In genomic region chr9:6114424-6114823, GRCh38 we compare ENCODE assay signal across 26 cellular contexts.
DNase-seq lines count a peak whose midpoint lies in the region; ATAC-seq, FAIRE-seq and TF ChIP-seq lines count a peak whose summit lies in the region.
"Had no signal": no experiment of that assay in that cellular context is flagged by ENCODE, and none has a peak within 500 bp of the region (broad histone marks: within the 10 kb centered on the region; RNA-seq: fewer than 3 reads in every experiment).

No MANE protein-coding gene starts in this region.

- H3K56ac ChIP-seq in H1 (replicated peaks; ENCODE audit: insufficient read length, low read depth, low read length) = no peak overlapping the region

- no peak overlapping the region for H4K5ac ChIP-seq in H1 (ENCODE audit: insufficient read length, low read depth, low read length)

- TF ChIP-seq CTCF in chondrocyte (IDR thresholded peaks at IDR 0.05) (no peak), H1 (IDR thresholded peaks at IDR 0.05; ENCODE audit: control extremely low read depth in 1 of 3, insufficient read depth in 1 of 3, low read depth in 1 of 3, low read length in 3 of 3) (no peak)

- H3K18ac ChIP-seq in H1 (ENCODE audit: extremely low read depth, low read length) (no peak overlapping the region), neuronal stem cell (ENCODE audit: low read length) (peak overlapping the region; percentile 36)

- H3K27ac ChIP-seq in H1 (ENCODE audit: low read depth, low read length) (no peak overlapping the region), neuronal stem cell (replicated peaks; ENCODE audit: low read length) (no peak overlapping the region)
- H3K27ac ChIP-seq: BLaER1 had no signal

- H4K91ac ChIP-seq in H1 (replicated peaks; ENCODE audit: insufficient read length, low read length) (peak overlapping the region; percentile 71), neuronal stem cell (ENCODE audit: low read depth, low read length, poor library complexity) (peak overlapping the region; percentile 1)

- no peak overlapping the region for H3K4me3 ChIP-seq in H1 (ENCODE audit: extremely low read depth in 1 of 4, insufficient read depth in 2 of 4, low read depth in 3 of 4, low read length in 4 of 4)
- H3K4me3 ChIP-seq in neuronal stem cell (ENCODE audit: low read length in 2 of 2) = no peak overlapping the region
- H3K4me3 ChIP-seq: BLaER1 had no signal

- H2BK20ac ChIP-seq in H1 (ENCODE audit: low read length) = no peak overlapping the region

- POLR2A ChIA-PET in H1 (lab: Charles Lee; ENCODE audit: partially characterized antibody) = no interaction called here

- no peak for TF ChIP-seq RAD21 in H1 (IDR thresholded peaks at IDR 0.05 in 1 of 2, conservative IDR thresholded peaks at IDR 0.05 in 1 of 2; ENCODE audit: low read depth in 2 of 2, low read length in 2 of 2)

- no peak overlapping the region for H2BK120ac ChIP-seq in H1 (replicated peaks; ENCODE audit: low read depth, low read length)
- no peak overlapping the region for H2BK120ac ChIP-seq in neuronal stem cell (ENCODE audit: low read depth, low read length)

- no peaks in the 10 kb centered on the region for H4K20me1 ChIP-seq in H1 (replicated peaks in 1 of 2; ENCODE audit: control insufficient read depth in 1 of 2, insufficient read depth in 2 of 2, low read length in 2 of 2)
- H4K20me1 ChIP-seq: BLaER1 had no signal

- H3K23me2 ChIP-seq in H1 (ENCODE audit: low read depth, low read length) = no peaks in the 10 kb centered on the region

- H3K79me1 ChIP-seq in H1 (ENCODE audit: low read depth, low read length) = no peaks in the 10 kb centered on the region
- H3K79me1 ChIP-seq in neuronal stem cell (ENCODE audit: low read depth, low read length) = no peaks in the 10 kb centered on the region

- H3K4me1 ChIP-seq in H1 (replicated peaks in 1 of 4; ENCODE audit: control insufficient read depth in 3 of 4, insufficient read depth in 4 of 4, low read length in 3 of 4) (no peaks in the 10 kb centered on the region), neuronal stem cell (ENCODE audit: control insufficient read depth in 2 of 2, insufficient read depth in 1 of 2, low read depth in 1 of 2, low read length in 2 of 2) (no peaks in the 10 kb centered on the region)
- H3K4me1 ChIP-seq: BE2C, BLaER1 had no signal

- peaks cover 7% of the 10 kb centered on the region for H3K27me3 Mint-ChIP-seq in chondrocyte (ENCODE audit: low read depth)
- peaks cover 12% of the 10 kb centered on the region for H3K27me3 Mint-ChIP-seq in stimulated activated memory B cell treated with anti-CD40 and anti-IgM and Interleukin-4, amounts not matched to agents 10 μg/mL and 1 μg/mL and 100 μg/mL, for 72 hours

- H3K27ac Mint-ChIP-seq in chondrocyte (ENCODE audit: unreplicated experiment) = no peak overlapping the region
- no peak overlapping the region for H3K27ac Mint-ChIP-seq in stimulated activated memory B cell treated with anti-CD40 and anti-IgM and Interleukin-4, amounts not matched to agents 10 μg/mL and 1 μg/mL and 100 μg/mL, for 72 hours
- H3K27ac Mint-ChIP-seq: CD14-positive monocyte; CD4-positive, alpha-beta memory T cell; CD4-positive, CD25-positive, alpha-beta regulatory T cell; CD8-positive, alpha-beta memory T cell had no signal

- H4K8ac ChIP-seq in H1 (ENCODE audit: extremely low read depth, insufficient read depth, low read length) = no peak overlapping the region
- no peak overlapping the region for H4K8ac ChIP-seq in neuronal stem cell (ENCODE audit: low read depth, low read length)

- H2BK5ac ChIP-seq in H1 (ENCODE audit: low read depth, low read length) (no peak overlapping the region), neuronal stem cell (ENCODE audit: low read length) (no peak overlapping the region)

- CTCF ChIA-PET in H1 (lab: Charles Lee; ENCODE audit: partially characterized antibody) = interaction anchor here (0.9 to 1.4 kb wide), 4 partner anchors 8 to 193 kb away, joined by 3 to 5 read pairs (median 3); no protein-coding TSS in a partner anchor

- no peaks in the 10 kb centered on the region for H3K79me2 ChIP-seq in H1 (ENCODE audit: control insufficient read depth in 1 of 2, insufficient read depth in 2 of 2, low read length in 2 of 2)

- H3K36me3 Mint-ChIP-seq in chondrocyte (ENCODE audit: low read depth) = no peaks in the 10 kb centered on the region
- H3K36me3 Mint-ChIP-seq in stimulated activated memory B cell treated with anti-CD40 and anti-IgM and Interleukin-4, amounts not matched to agents 10 μg/mL and 1 μg/mL and 100 μg/mL, for 72 hours = no peaks in the 10 kb centered on the region
- H3K36me3 Mint-ChIP-seq: CD14-positive monocyte; CD4-positive, alpha-beta memory T cell; CD4-positive, CD25-positive, alpha-beta regulatory T cell; CD8-positive, alpha-beta memory T cell had no signal

- H2BK12ac ChIP-seq in H1 (ENCODE audit: low read depth, low read length) (no peak overlapping the region), neuronal stem cell (ENCODE audit: low read length) (no peak overlapping the region)

- H3K36me3 ChIP-seq in H1 (ENCODE audit: control insufficient read depth in 2 of 4, insufficient read depth in 4 of 4, low read length in 3 of 4) (no peaks in the 10 kb centered on the region), neuronal stem cell (replicated peaks in 1 of 2; ENCODE audit: control insufficient read depth in 2 of 2, insufficient read depth in 2 of 2, low read length in 2 of 2) (no peaks in the 10 kb centered on the region)
- H3K36me3 ChIP-seq: BE2C, BLaER1 had no signal

- no peak for TF ChIP-seq POLR2A in H1 (IDR thresholded peaks at IDR 0.05; ENCODE audit: control extremely low read depth in 1 of 2, low read depth in 2 of 2, low read length in 2 of 2)

- H2AFZ ChIP-seq in H1 (ENCODE audit: low read length) (no peak overlapping the region), neuronal stem cell (ENCODE audit: low read length) (no peak overlapping the region)

- H3K4me2 ChIP-seq in H1 (ENCODE audit: insufficient read depth in 1 of 2, low read depth in 2 of 2, low read length in 2 of 2) = no peak overlapping the region
- H3K4me2 ChIP-seq in neuronal stem cell (ENCODE audit: insufficient read depth, low read length, poor library complexity, severe bottlenecking) = no peak overlapping the region
- H3K4me2 ChIP-seq: BLaER1 had no signal

- 84% methylated on average over 4 of the region's 6 CpGs; no CpG with 5 or more reads in 1 of the 2 experiments for WGBS in H1 (ENCODE audit: extremely low coverage in 1 of 2, insufficient coverage in 1 of 2, insufficient read length in 1 of 2, insufficient replicate concordance in 2 of 2, low coverage in 1 of 2, low lambda C conversion rate in 2 of 2, missing lambda C conversion rate in 1 of 2), 2 experiments
- no CpG with 5 or more reads among the region's 6 CpGs for WGBS in neuronal stem cell (ENCODE audit: extremely low coverage in 2 of 2, insufficient read length in 2 of 2, insufficient replicate concordance in 1 of 2), 2 donors

- H3K9me3 ChIP-seq in H1 (ENCODE audit: insufficient read depth in 2 of 2, low read depth in 1 of 2, low read length in 1 of 2) (peaks cover 10 to 15% of the 10 kb centered on the region in 2 experiments; a peak in 1 of 4 replicates), neuronal stem cell (replicated peaks in 1 of 2; ENCODE audit: control insufficient read depth in 2 of 2, insufficient read depth in 1 of 2, low read depth in 1 of 2, low read length in 2 of 2) (peaks cover 0 to 2% of the 10 kb centered on the region in 2 donors)
- H3K9me3 ChIP-seq: BE2C had no signal

- H3K23ac ChIP-seq in H1 (ENCODE audit: insufficient read length) = no peak overlapping the region
- peak overlapping the region; percentile 6 for H3K23ac ChIP-seq in neuronal stem cell (ENCODE audit: low read depth, low read length, poor library complexity)

- no peaks in the 10 kb centered on the region for H3K4me1 Mint-ChIP-seq in chondrocyte (ENCODE audit: low read depth)
- H3K4me1 Mint-ChIP-seq in stimulated activated memory B cell treated with anti-CD40 and anti-IgM and Interleukin-4, amounts not matched to agents 10 μg/mL and 1 μg/mL and 100 μg/mL, for 72 hours = no peaks in the 10 kb centered on the region
- H3K4me1 Mint-ChIP-seq: CD14-positive monocyte had no signal

- H2AK5ac ChIP-seq in H1 (ENCODE audit: low read depth, low read length) = no peak overlapping the region
- no peak overlapping the region for H2AK5ac ChIP-seq in neuronal stem cell (ENCODE audit: low read depth, low read length)

- H3K14ac ChIP-seq in H1 (ENCODE audit: insufficient read length) (no peak overlapping the region), neuronal stem cell (ENCODE audit: low read length) (no peak overlapping the region)

- no peak overlapping the region for H3K4me3 Mint-ChIP-seq in chondrocyte (ENCODE audit: unreplicated experiment)
- H3K4me3 Mint-ChIP-seq in stimulated activated memory B cell treated with anti-CD40 and anti-IgM and Interleukin-4, amounts not matched to agents 10 μg/mL and 1 μg/mL and 100 μg/mL, for 72 hours = no peak overlapping the region
- H3K4me3 Mint-ChIP-seq: CD14-positive monocyte; CD4-positive, alpha-beta memory T cell; CD4-positive, CD25-positive, alpha-beta regulatory T cell; CD8-positive, alpha-beta memory T cell had no signal

- no peak for FAIRE-seq in H1 (lab: Jason Lieb, UNC)
- FAIRE-seq: A204.1, G401.6, GM12891, GM19239 had no signal

- peak; percentile 20 for ATAC-seq in stimulated activated memory B cell treated with anti-CD40 and anti-IgM and Interleukin-4, amounts not matched to agents 10 μg/mL and 1 μg/mL and 100 μg/mL, for 72 hours
- ATAC-seq in HG03571 (IDR thresholded peaks at IDR 0.05; ENCODE audit: unreplicated experiment) = no peak
- no peak for ATAC-seq in HG03039 (IDR thresholded peaks at IDR 0.05; ENCODE audit: unreplicated experiment)

- H3K9me3 Mint-ChIP-seq in chondrocyte (ENCODE audit: low read depth) = no peaks in the 10 kb centered on the region
- H3K9me3 Mint-ChIP-seq in stimulated activated memory B cell treated with anti-CD40 and anti-IgM and Interleukin-4, amounts not matched to agents 10 μg/mL and 1 μg/mL and 100 μg/mL, for 72 hours = peaks cover 2% of the 10 kb centered on the region
- H3K9me3 Mint-ChIP-seq: CD4-positive, alpha-beta memory T cell; CD4-positive, CD25-positive, alpha-beta regulatory T cell; CD8-positive, alpha-beta memory T cell had no signal

- no peak overlapping the region for H3K9ac ChIP-seq in H1 (replicated peaks in 1 of 4; ENCODE audit: extremely low read depth in 1 of 4, low read depth in 3 of 4, low read length in 3 of 4)
- H3K9ac ChIP-seq in neuronal stem cell (ENCODE audit: low read depth, low read length, poor library complexity) = no peak overlapping the region
- H3K9ac ChIP-seq: BLaER1 had no signal

- no peak for TF ChIP-seq EP300 in H1 (IDR thresholded peaks at IDR 0.05; ENCODE audit: borderline replicate concordance in 1 of 2, low read depth in 2 of 2, low read length in 2 of 2)

- H3K4ac ChIP-seq in H1 (replicated peaks; ENCODE audit: insufficient read length, low read depth, low read length) (no peak overlapping the region), neuronal stem cell (ENCODE audit: low read length) (no peak overlapping the region)

- H3K27me3 ChIP-seq in H1 (replicated peaks in 1 of 4; ENCODE audit: control insufficient read depth in 3 of 4, extremely low read depth in 1 of 4, insufficient read depth in 3 of 4, low read length in 3 of 4) (no peaks in the 10 kb centered on the region), neuronal stem cell (ENCODE audit: control insufficient read depth in 3 of 3, insufficient read depth in 3 of 3, low read depth in 1 of 3, low read length in 3 of 3) (no peaks in the 10 kb centered on the region)
- H3K27me3 ChIP-seq: BE2C, BLaER1 had no signal

- DNase-seq in chondrocyte (ENCODE audit: low spot score) = peak; percentile 84
- DNase-seq in H1 (ENCODE audit: low read depth in 1 of 2, low spot score in 2 of 2) = no peak
- no peak for DNase-seq in neuronal stem cell (ENCODE audit: low spot score)
- DNase-seq in SHP77 treated with DMSO at 0.1 percent for 48 hours (lab: John Stamatoyannopoulos, UW) = no peak
- no peak for DNase-seq in DMS153 treated with DMSO at 0.1 percent for 48 hours (lab: John Stamatoyannopoulos, UW; ENCODE audit: unreplicated experiment)
- DNase-seq: 8988T; ACHN; C1 segment of cervical spinal cord; CD4-positive, alpha-beta memory T cell; CD4-positive, CD25-positive, alpha-beta regulatory T cell; CD8-positive, alpha-beta memory T cell; COR-L47; DMS 273 treated with DMSO at 0.1 percent for 48 hours; DMS153; DMS79 treated with DMSO at 0.1 percent for 48 hours; GF-D8 had no signal

- no peak overlapping the region for H2BK15ac ChIP-seq in H1 (ENCODE audit: low read length)
- H2BK15ac ChIP-seq in neuronal stem cell (ENCODE audit: low read length) = no peak overlapping the region
